Comparison of ENCODE assay signal across 3 cellular contexts in the genomic region with DNA sequence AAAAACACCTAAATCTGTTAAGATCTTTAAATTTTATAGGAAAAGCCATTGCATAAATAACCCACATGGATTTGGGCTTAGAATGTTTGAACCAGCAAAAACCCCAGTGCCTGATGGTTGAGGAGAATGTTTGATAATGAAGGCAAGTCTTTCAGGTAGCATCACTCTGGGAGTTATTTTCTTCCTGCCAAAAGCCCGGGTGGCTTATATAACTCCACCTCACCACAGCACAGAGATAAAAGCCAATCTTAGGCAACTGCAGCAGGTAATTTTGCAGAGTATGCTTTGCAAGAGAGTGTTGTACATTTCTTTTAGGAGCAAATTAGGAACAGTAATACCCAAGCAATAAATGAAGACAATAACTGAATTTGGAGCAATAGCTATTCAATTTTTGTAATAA.
"Had no signal": no experiment of that assay in that cellular context is flagged by ENCODE, and none has a peak within 500 bp of the region (broad histone marks: within the 10 kb centered on the region; RNA-seq: fewer than 3 reads in every experiment).

No MANE protein-coding gene starts in this region.

- DNase-seq: GOT3, H7, HFFc6 had no signal
